ENCODE assay signal across 8 cellular contexts in genomic region chr11:108853864-108854263, GRCh38.
DNase-seq lines count a peak whose midpoint lies in the region; ATAC-seq and TF ChIP-seq lines count a peak whose summit lies in the region.

No MANE protein-coding gene starts in this region.

- intact Hi-C loops in esophagus squamous epithelium (cut with DNase I): no loop called here

- peak; percentile 27 for DNase-seq in G401 (ENCODE audit: low spot score)
- DNase-seq in MG63: peak; percentile 28
- DNase-seq in esophagus squamous epithelium (lab: John Stamatoyannopoulos, UW): no peak
- no peak for DNase-seq in smooth muscle cell (lab: John Stamatoyannopoulos, UW; ENCODE audit: unreplicated experiment)
- no peak for DNase-seq in SW 1271 (lab: John Stamatoyannopoulos, UW)
- no peak for DNase-seq in epidermal melanocyte (ENCODE audit: insufficient read length, low spot score)
- no peak for DNase-seq in GM19238 (ENCODE audit: insufficient read length, low spot score)

- ATAC-seq in GM21576 (IDR thresholded peaks at IDR 0.05; ENCODE audit: unreplicated experiment): peak; percentile 44

- no peaks in the 10 kb centered on the region for H3F3A ChIP-seq in smooth muscle cell (ENCODE audit: low read depth)

- H3K4me1 ChIP-seq in esophagus squamous epithelium: peaks cover 0 to 32% (median 9%) of the 10 kb centered on the region in 3 donors
- peaks cover 8% of the 10 kb centered on the region for H3K4me1 ChIP-seq in smooth muscle cell (ENCODE audit: low read depth)

- TF ChIP-seq CTCF in esophagus squamous epithelium (IDR thresholded peaks at IDR 0.05) (no peak), smooth muscle cell (IDR thresholded peaks at IDR 0.05; ENCODE audit: borderline replicate concordance, insufficient read depth, poor library complexity, severe bottlenecking) (no peak)

- peak overlapping the region; percentile 20 for H3K4me2 ChIP-seq in smooth muscle cell

- no peak for TF ChIP-seq POLR2A in esophagus squamous epithelium (IDR thresholded peaks at IDR 0.05)

- 9 to 20% methylated on average over 1 of the region's 1 CpG for WGBS in esophagus squamous epithelium, 2 donors
- whole genome bisulfite sequencing in smooth muscle cell (ENCODE audit: low lambda C conversion rate): 41% methylated on average over 1 of the region's 1 CpG

- H3K9ac ChIP-seq in smooth muscle cell (ENCODE audit: low read depth): no peak overlapping the region

- no peak overlapping the region for H3K4me3 ChIP-seq in MG63
- H3K4me3 ChIP-seq in esophagus squamous epithelium: peak overlapping the region in 3 of 4 donors; percentile 0 to 38 (median 11)
- H3K4me3 ChIP-seq in smooth muscle cell: no peak overlapping the region

- no peak overlapping the region for H2AFZ ChIP-seq in smooth muscle cell (ENCODE audit: low read depth)

- H3K9me3 ChIP-seq in MG63 (no peaks in the 10 kb centered on the region), esophagus squamous epithelium (no peaks in the 10 kb centered on the region), smooth muscle cell (replicated peaks; ENCODE audit: low read depth) (no peaks in the 10 kb centered on the region)

- H3K36me3 ChIP-seq in MG63: peaks cover 3% of the 10 kb centered on the region
- H3K36me3 ChIP-seq in esophagus squamous epithelium: peaks cover 0 to 2% (median 0%) of the 10 kb centered on the region in 3 donors
- H3K36me3 ChIP-seq in smooth muscle cell (ENCODE audit: low read depth): peaks cover 6% of the 10 kb centered on the region

- H4K20me1 ChIP-seq in smooth muscle cell (ENCODE audit: low read depth): no peaks in the 10 kb centered on the region

- no peaks in the 10 kb centered on the region for H3K79me2 ChIP-seq in smooth muscle cell (ENCODE audit: low read depth)

- H3K27me3 ChIP-seq in MG63 (no peaks in the 10 kb centered on the region), esophagus squamous epithelium (no peaks in the 10 kb centered on the region), smooth muscle cell (ENCODE audit: low read depth) (no peaks in the 10 kb centered on the region)

- H3K27ac ChIP-seq in esophagus squamous epithelium: peak overlapping the region; percentile 36 to 69 (median 48)
- H3K27ac ChIP-seq in smooth muscle cell (ENCODE audit: low read depth): no peak overlapping the region

- in situ Hi-C loops in G401 (cut with HindIII; ENCODE audit: low sequenced_read_pairs): no loop called here

Comparison
In these comparisons a context has a peak if more than half of its experiments do, and no peak if none do; other contexts are left out.
1. DNase-seq: peak in G401 (single experiment) and MG63 (single experiment); none in esophagus squamous epithelium (single experiment), smooth muscle cell (single experiment), SW 1271 (0 of 2), epidermal melanocyte (single experiment) and GM19238 (single experiment).
2. H3K4me3 ChIP-seq: peak in esophagus squamous epithelium (3 of 4); none in MG63 (single experiment) and smooth muscle cell (single experiment).